Comparison of ENCODE assay signal across 8 cellular contexts in the genomic region with DNA sequence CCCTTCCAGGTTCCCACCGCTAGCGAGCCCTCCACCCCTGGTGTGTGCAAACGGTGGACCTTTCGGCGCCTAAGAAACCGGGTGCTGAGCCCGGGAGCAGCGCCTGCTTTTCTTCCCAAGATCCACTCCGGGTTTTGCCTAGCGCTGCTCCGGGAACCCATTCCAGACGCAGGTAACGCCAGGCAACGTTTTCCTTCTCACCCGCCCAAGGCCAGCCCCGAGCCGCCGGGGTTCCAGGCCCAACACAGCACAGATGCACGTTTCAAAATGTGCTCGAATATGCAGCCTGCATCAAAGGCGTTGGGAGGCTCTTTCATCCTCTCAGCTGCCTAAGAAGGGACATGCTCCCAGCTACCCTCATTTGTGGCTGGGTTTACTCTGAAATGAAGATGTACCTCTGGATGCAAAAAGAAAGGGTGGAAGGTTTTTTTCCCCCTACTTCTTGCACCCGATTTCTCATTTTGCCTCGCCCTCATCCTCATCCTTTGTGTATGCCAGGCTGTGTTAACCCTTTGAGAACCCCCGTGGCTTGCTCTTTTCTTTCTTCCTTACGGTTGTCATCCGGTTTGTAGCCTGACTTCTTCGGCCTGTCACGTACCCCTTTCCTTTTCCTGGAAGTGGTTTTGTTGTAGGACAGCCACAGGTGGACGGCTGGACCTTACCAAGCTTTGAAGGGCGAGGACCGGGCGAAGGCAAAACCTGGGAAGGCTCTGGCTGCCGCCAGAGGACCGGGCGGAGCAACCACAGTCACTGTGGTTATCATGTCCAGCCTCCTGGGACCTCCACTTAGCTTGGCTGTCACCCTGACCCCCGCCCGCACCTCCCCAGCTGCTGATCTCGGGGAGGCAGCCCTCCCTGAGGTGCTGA.
DNase-seq lines count a peak whose midpoint lies in the region; ATAC-seq lines count a peak whose summit lies in the region.

No MANE protein-coding gene starts in this region.

- peak overlapping the region; percentile 53 to 70 (median 60) for H3K4me3 ChIP-seq in BLaER1 treated with 17β-estradiol and CSF1 and Interleukin-3, amounts not matched to agents 10 nM and 100 nM
- H3K4me3 ChIP-seq in endocrine pancreas (ENCODE audit: control insufficient read depth, insufficient read depth, low read length) = peak overlapping the region; percentile 83

- peak overlapping the region; percentile 88 for H3K4me3 Mint-ChIP-seq in memory B cell

- no peaks in the 10 kb centered on the region for H3K27me3 ChIP-seq in BLaER1 treated with 17β-estradiol and CSF1 and Interleukin-3, amounts not matched to agents 10 nM and 100 nM
- H3K27me3 ChIP-seq in endocrine pancreas (ENCODE audit: control insufficient read depth, insufficient read depth, low read length) = no peaks in the 10 kb centered on the region

- peak overlapping the region; percentile 76 to 96 (median 92) for H3K4me2 ChIP-seq in BLaER1 treated with 17β-estradiol and CSF1 and Interleukin-3, amounts not matched to agents 10 nM and 100 nM

- peak; percentile 60 to 82 for DNase-seq in NCI-H524 (lab: John Stamatoyannopoulos, UW)
- DNase-seq in activated CD4-positive, alpha-beta T cell treated with anti-CD3 and anti-CD28 coated beads, Interleukin-2, amount 50 U/mL, for 48 hours = peak; percentile 71 to 79
- DNase-seq in memory B cell (ENCODE audit: low spot score in 2 of 2) = peak; percentile 45 to 66
- DNase-seq in stimulated activated CD8-positive, alpha-beta memory T cell treated with anti-CD3 and anti-CD28 coated beads, Interleukin-12 subunit alpha, Interleukin-12 subunit beta, amount 100 ng/mL, for 1 hour (ENCODE audit: low read depth) = peak; percentile 4

- H3K27me3 Mint-ChIP-seq in memory B cell = peaks cover 12% of the 10 kb centered on the region

- peaks cover 9 to 41% (median 31%) of the 10 kb centered on the region in 10 experiments; a peak in 19 of 20 replicates for H3K4me1 ChIP-seq in BLaER1 treated with 17β-estradiol and CSF1 and Interleukin-3, amounts not matched to agents 10 nM and 100 nM
- peaks cover 21% of the 10 kb centered on the region for H3K4me1 ChIP-seq in endocrine pancreas (ENCODE audit: control insufficient read depth, insufficient read depth, low read length)

- peaks cover 7% of the 10 kb centered on the region for H3K9me3 Mint-ChIP-seq in memory B cell

- H3K9me3 ChIP-seq in BLaER1 treated with 17β-estradiol and CSF1 and Interleukin-3, amounts not matched to agents 10 nM and 100 nM (replicated peaks in 1 of 11) = peaks cover 6 to 44% (median 29%) of the 10 kb centered on the region in 11 experiments; a peak in 21 of 22 replicates
- peaks cover 4% of the 10 kb centered on the region for H3K9me3 ChIP-seq in endocrine pancreas (ENCODE audit: control insufficient read depth, low read length)

- H3K4me1 Mint-ChIP-seq in memory B cell = peaks cover 10% of the 10 kb centered on the region

- peak overlapping the region; percentile 68 to 87 (median 80) for H3K9ac ChIP-seq in BLaER1 treated with 17β-estradiol and CSF1 and Interleukin-3, amounts not matched to agents 10 nM and 100 nM
- H3K9ac ChIP-seq in endocrine pancreas (ENCODE audit: control insufficient read depth, insufficient read depth, low read length) = peak overlapping the region; percentile 97

- no peaks in the 10 kb centered on the region for H4K20me1 ChIP-seq in BLaER1 treated with 17β-estradiol and CSF1 and Interleukin-3, amounts not matched to agents 10 nM and 100 nM

- peak overlapping the region in 10 of 11 experiments; percentile 56 to 93 (median 90); a peak in 19 of 22 replicates for H3K27ac ChIP-seq in BLaER1 treated with 17β-estradiol and CSF1 and Interleukin-3, amounts not matched to agents 10 nM and 100 nM

- peaks cover 3% of the 10 kb centered on the region for H3K36me3 Mint-ChIP-seq in memory B cell

- H3K36me3 ChIP-seq in BLaER1 treated with 17β-estradiol and CSF1 and Interleukin-3, amounts not matched to agents 10 nM and 100 nM = 0 out of 22 replicates have a peak, but pooled peaks cover 0 to 4% (median 0%) of the 10 kb centered on the region in 11 experiments
- H3K36me3 ChIP-seq in endocrine pancreas (ENCODE audit: control insufficient read depth, insufficient read depth, low read length) = no peaks in the 10 kb centered on the region

- peak; percentile 89 for ATAC-seq in GM19372 (IDR thresholded peaks at IDR 0.05; ENCODE audit: low read depth, unreplicated experiment)
- ATAC-seq in HG03460 (IDR thresholded peaks at IDR 0.05; ENCODE audit: unreplicated experiment) = peak; percentile 94
- ATAC-seq in memory B cell (ENCODE audit: low read depth) = peak; percentile 85

- H3K27ac Mint-ChIP-seq in memory B cell = no peak overlapping the region

Comparison
In these comparisons a context has a peak if more than half of its experiments do, and no peak if none do; other contexts are left out.
1. Peak in every context shown above with its lines: DNase-seq, ATAC-seq, H3K4me3 ChIP-seq and H3K27ac ChIP-seq.
2. DNase-seq: peak in every context shown above with its lines; median percentile 75 in activated CD4-positive, alpha-beta T cell treated with anti-CD3 and anti-CD28 coated beads, Interleukin-2, amount 50 U/mL, for 48 hours; 71 in NCI-H524; 56 in memory B cell; 4 in stimulated activated CD8-positive, alpha-beta memory T cell treated with anti-CD3 and anti-CD28 coated beads, Interleukin-12 subunit alpha, Interleukin-12 subunit beta, amount 100 ng/mL, for 1 hour.